Comparison of ENCODE assay signal across 1 cellular context in the genomic region with DNA sequence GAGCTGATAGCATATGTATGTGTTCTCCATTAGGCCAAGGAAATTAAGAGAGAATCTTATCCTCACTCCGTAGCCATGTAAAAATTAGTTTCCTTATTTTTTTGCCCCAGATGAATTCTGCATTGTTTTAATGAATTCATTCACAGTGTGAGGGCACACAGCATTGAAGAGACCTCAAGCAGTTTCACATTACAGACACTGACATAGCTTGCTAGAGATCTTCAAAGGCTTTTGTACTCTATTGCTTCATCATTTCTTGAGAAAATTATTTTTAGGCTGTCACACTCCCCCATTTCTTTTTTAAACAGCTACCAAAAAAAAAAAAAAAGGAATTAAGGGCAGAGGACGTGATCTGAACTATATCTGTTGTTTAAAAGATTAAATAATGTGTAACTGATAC.
A peak's percentile ranks its signal among the peaks of the same experiment; 100 is the strongest.
TF ChIP-seq lines count a peak whose summit lies in the region.

No MANE protein-coding gene starts in this region.

TF ChIP-seq in GM12878, 131 proteins besides CTCF, POLR2A, EP300 and RAD21 (continued from another document):
- TF ChIP-seq, protein P1, sequence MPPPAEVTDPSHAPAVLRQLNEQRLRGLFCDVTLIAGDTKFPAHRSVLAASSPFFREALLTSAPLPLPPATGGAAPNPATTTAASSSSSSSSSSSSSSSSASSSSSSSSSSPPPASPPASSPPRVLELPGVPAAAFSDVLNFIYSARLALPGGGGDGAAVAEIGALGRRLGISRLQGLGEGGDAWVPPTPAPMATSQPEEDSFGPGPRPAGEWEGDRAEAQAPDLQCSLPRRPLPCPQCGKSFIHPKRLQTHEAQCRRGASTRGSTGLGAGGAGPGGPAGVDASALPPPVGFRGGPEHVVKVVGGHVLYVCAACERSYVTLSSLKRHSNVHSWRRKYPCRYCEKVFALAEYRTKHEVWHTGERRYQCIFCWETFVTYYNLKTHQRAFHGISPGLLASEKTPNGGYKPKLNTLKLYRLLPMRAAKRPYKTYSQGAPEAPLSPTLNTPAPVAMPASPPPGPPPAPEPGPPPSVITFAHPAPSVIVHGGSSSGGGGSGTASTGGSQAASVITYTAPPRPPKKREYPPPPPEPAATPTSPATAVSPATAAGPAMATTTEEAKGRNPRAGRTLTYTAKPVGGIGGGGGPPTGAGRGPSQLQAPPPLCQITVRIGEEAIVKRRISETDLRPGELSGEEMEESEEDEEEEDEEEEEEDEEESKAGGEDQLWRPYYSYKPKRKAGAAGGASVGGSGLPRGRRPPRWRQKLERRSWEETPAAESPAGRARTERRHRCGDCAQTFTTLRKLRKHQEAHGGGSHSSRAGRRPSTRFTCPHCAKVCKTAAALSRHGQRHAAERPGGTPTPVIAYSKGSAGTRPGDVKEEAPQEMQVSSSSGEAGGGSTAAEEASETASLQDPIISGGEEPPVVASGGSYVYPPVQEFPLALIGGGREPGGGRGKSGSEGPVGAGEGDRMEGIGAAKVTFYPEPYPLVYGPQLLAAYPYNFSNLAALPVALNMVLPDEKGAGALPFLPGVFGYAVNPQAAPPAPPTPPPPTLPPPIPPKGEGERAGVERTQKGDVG (CRISPR knock-in tag; IDR thresholded peaks at IDR 0.05) = no peak
- TF ChIP-seq CREM (IDR thresholded peaks at IDR 0.05; ENCODE audit: low read depth) (peak; percentile 32; the same call in 1 of the 2 replicates), SREBF1 (IDR thresholded peaks at IDR 0.05; ENCODE audit: low read length) (no peak), ZNF24 (IDR thresholded peaks at IDR 0.05) (no peak), BRCA1 (IDR thresholded peaks at IDR 0.05; ENCODE audit: low read depth, low read length) (no peak), HCFC1 (IDR thresholded peaks at IDR 0.05; ENCODE audit: low read length) (no peak), SRF (IDR thresholded peaks at IDR 0.05; ENCODE audit: low read depth in 2 of 2, low read length in 2 of 2) (no peak), STAT1 (conservative IDR thresholded peaks at IDR 0.05) (no peak), EGR1 (IDR thresholded peaks at IDR 0.05; ENCODE audit: borderline replicate concordance in 1 of 2, low read depth in 2 of 2, low read length in 2 of 2) (no peak), MTA2 (IDR thresholded peaks at IDR 0.05; ENCODE audit: low read depth) (no peak), YY1 (IDR thresholded peaks at IDR 0.05; ENCODE audit: low read depth, low read length) (no peak), CBX5 (IDR thresholded peaks at IDR 0.05; ENCODE audit: low read depth) (no peak), ZSCAN29 (IDR thresholded peaks at IDR 0.05) (no peak), RUNX3 (IDR thresholded peaks at IDR 0.05; ENCODE audit: low read length) (peak; percentile 19; the same call in 1 of the 2 replicates), FOXM1 (IDR thresholded peaks at IDR 0.05; ENCODE audit: low read depth, low read length) (no peak), HDGF (IDR thresholded peaks at IDR 0.05) (no peak), RB1 (IDR thresholded peaks at IDR 0.05; ENCODE audit: borderline replicate concordance) (no peak), ZZZ3 (IDR thresholded peaks at IDR 0.05; ENCODE audit: control insufficient read depth, insufficient read length, low read depth) (no peak), TCF7 (IDR thresholded peaks at IDR 0.05; ENCODE audit: borderline replicate concordance) (peak; percentile 89), MTA3 (IDR thresholded peaks at IDR 0.05; ENCODE audit: borderline replicate concordance, low read length) (no peak), NBN (IDR thresholded peaks at IDR 0.05) (no peak), ZBED1 (IDR thresholded peaks at IDR 0.05; ENCODE audit: borderline replicate concordance) (0 out of 2 replicates have a peak, but pooled peaks have one; percentile 24), ASH2L (IDR thresholded peaks at IDR 0.05; ENCODE audit: borderline replicate concordance, low read depth) (no peak), TAF1 (IDR thresholded peaks at IDR 0.05; ENCODE audit: borderline replicate concordance, low read depth, low read length) (no peak)
- TF ChIP-seq, protein P2, sequence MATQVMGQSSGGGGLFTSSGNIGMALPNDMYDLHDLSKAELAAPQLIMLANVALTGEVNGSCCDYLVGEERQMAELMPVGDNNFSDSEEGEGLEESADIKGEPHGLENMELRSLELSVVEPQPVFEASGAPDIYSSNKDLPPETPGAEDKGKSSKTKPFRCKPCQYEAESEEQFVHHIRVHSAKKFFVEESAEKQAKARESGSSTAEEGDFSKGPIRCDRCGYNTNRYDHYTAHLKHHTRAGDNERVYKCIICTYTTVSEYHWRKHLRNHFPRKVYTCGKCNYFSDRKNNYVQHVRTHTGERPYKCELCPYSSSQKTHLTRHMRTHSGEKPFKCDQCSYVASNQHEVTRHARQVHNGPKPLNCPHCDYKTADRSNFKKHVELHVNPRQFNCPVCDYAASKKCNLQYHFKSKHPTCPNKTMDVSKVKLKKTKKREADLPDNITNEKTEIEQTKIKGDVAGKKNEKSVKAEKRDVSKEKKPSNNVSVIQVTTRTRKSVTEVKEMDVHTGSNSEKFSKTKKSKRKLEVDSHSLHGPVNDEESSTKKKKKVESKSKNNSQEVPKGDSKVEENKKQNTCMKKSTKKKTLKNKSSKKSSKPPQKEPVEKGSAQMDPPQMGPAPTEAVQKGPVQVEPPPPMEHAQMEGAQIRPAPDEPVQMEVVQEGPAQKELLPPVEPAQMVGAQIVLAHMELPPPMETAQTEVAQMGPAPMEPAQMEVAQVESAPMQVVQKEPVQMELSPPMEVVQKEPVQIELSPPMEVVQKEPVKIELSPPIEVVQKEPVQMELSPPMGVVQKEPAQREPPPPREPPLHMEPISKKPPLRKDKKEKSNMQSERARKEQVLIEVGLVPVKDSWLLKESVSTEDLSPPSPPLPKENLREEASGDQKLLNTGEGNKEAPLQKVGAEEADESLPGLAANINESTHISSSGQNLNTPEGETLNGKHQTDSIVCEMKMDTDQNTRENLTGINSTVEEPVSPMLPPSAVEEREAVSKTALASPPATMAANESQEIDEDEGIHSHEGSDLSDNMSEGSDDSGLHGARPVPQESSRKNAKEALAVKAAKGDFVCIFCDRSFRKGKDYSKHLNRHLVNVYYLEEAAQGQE (IDR thresholded peaks at IDR 0.05; ENCODE audit: low read depth, low read length) = no peak
- TF ChIP-seq, protein P3, sequence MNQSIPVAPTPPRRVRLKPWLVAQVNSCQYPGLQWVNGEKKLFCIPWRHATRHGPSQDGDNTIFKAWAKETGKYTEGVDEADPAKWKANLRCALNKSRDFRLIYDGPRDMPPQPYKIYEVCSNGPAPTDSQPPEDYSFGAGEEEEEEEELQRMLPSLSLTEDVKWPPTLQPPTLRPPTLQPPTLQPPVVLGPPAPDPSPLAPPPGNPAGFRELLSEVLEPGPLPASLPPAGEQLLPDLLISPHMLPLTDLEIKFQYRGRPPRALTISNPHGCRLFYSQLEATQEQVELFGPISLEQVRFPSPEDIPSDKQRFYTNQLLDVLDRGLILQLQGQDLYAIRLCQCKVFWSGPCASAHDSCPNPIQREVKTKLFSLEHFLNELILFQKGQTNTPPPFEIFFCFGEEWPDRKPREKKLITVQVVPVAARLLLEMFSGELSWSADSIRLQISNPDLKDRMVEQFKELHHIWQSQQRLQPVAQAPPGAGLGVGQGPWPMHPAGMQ (IDR thresholded peaks at IDR 0.05; ENCODE audit: borderline replicate concordance) = no peak
- TF ChIP-seq, protein P4, sequence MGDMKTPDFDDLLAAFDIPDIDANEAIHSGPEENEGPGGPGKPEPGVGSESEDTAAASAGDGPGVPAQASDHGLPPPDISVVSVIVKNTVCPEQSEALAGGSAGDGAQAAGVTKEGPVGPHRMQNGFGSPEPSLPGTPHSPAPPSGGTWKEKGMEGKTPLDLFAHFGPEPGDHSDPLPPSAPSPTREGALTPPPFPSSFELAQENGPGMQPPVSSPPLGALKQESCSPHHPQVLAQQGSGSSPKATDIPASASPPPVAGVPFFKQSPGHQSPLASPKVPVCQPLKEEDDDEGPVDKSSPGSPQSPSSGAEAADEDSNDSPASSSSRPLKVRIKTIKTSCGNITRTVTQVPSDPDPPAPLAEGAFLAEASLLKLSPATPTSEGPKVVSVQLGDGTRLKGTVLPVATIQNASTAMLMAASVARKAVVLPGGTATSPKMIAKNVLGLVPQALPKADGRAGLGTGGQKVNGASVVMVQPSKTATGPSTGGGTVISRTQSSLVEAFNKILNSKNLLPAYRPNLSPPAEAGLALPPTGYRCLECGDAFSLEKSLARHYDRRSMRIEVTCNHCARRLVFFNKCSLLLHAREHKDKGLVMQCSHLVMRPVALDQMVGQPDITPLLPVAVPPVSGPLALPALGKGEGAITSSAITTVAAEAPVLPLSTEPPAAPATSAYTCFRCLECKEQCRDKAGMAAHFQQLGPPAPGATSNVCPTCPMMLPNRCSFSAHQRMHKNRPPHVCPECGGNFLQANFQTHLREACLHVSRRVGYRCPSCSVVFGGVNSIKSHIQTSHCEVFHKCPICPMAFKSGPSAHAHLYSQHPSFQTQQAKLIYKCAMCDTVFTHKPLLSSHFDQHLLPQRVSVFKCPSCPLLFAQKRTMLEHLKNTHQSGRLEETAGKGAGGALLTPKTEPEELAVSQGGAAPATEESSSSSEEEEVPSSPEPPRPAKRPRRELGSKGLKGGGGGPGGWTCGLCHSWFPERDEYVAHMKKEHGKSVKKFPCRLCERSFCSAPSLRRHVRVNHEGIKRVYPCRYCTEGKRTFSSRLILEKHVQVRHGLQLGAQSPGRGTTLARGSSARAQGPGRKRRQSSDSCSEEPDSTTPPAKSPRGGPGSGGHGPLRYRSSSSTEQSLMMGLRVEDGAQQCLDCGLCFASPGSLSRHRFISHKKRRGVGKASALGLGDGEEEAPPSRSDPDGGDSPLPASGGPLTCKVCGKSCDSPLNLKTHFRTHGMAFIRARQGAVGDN (IDR thresholded peaks at IDR 0.05) = no peak
- TF ChIP-seq, protein P5, sequence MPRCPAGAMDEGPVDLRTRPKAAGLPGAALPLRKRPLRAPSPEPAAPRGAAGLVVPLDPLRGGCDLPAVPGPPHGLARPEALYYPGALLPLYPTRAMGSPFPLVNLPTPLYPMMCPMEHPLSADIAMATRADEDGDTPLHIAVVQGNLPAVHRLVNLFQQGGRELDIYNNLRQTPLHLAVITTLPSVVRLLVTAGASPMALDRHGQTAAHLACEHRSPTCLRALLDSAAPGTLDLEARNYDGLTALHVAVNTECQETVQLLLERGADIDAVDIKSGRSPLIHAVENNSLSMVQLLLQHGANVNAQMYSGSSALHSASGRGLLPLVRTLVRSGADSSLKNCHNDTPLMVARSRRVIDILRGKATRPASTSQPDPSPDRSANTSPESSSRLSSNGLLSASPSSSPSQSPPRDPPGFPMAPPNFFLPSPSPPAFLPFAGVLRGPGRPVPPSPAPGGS (IDR thresholded peaks at IDR 0.05; ENCODE audit: borderline replicate concordance, insufficient read depth, low read depth, low read length, poor library complexity, severe bottlenecking) = no peak
- TF ChIP-seq, protein P6, sequence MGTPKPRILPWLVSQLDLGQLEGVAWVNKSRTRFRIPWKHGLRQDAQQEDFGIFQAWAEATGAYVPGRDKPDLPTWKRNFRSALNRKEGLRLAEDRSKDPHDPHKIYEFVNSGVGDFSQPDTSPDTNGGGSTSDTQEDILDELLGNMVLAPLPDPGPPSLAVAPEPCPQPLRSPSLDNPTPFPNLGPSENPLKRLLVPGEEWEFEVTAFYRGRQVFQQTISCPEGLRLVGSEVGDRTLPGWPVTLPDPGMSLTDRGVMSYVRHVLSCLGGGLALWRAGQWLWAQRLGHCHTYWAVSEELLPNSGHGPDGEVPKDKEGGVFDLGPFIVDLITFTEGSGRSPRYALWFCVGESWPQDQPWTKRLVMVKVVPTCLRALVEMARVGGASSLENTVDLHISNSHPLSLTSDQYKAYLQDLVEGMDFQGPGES (IDR thresholded peaks at IDR 0.05) = no peak
- TF ChIP-seq, protein P7, sequence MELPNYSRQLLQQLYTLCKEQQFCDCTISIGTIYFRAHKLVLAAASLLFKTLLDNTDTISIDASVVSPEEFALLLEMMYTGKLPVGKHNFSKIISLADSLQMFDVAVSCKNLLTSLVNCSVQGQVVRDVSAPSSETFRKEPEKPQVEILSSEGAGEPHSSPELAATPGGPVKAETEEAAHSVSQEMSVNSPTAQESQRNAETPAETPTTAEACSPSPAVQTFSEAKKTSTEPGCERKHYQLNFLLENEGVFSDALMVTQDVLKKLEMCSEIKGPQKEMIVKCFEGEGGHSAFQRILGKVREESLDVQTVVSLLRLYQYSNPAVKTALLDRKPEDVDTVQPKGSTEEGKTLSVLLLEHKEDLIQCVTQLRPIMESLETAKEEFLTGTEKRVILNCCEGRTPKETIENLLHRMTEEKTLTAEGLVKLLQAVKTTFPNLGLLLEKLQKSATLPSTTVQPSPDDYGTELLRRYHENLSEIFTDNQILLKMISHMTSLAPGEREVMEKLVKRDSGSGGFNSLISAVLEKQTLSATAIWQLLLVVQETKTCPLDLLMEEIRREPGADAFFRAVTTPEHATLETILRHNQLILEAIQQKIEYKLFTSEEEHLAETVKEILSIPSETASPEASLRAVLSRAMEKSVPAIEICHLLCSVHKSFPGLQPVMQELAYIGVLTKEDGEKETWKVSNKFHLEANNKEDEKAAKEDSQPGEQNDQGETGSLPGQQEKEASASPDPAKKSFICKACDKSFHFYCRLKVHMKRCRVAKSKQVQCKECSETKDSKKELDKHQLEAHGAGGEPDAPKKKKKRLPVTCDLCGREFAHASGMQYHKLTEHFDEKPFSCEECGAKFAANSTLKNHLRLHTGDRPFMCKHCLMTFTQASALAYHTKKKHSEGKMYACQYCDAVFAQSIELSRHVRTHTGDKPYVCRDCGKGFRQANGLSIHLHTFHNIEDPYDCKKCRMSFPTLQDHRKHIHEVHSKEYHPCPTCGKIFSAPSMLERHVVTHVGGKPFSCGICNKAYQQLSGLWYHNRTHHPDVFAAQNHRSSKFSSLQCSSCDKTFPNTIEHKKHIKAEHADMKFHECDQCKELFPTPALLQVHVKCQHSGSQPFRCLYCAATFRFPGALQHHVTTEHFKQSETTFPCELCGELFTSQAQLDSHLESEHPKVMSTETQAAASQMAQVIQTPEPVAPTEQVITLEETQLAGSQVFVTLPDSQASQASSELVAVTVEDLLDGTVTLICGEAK (IDR thresholded peaks at IDR 0.05; ENCODE audit: borderline replicate concordance) = no peak
